ENCODE assay signal across 1 cellular context in the genomic region with DNA sequence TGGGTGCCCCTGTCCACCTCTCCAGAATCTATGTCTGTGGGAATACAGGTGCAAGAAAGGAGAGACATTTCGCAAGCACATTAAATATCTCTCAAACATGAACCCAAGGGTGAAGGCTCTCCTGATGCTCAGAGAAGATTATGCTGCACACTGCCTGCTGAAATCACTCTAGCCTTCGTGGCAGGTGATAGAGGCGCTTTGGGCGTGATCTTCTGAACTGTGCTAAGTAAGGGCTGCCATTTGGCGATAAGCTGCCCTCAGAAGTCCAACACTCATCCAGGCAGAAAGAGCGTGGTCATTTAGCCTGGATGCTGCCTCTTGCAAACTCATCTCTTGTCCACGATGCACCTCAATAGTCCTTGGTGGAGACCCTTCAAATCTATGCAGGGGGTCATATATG.
TF ChIP-seq lines count a peak whose summit lies in the region.

No MANE protein-coding gene starts in this region.

TF ChIP-seq in K562, 482 proteins besides CTCF, POLR2A, EP300 and RAD21 (continued from another document and continues in another):
- TF ChIP-seq, protein P1, sequence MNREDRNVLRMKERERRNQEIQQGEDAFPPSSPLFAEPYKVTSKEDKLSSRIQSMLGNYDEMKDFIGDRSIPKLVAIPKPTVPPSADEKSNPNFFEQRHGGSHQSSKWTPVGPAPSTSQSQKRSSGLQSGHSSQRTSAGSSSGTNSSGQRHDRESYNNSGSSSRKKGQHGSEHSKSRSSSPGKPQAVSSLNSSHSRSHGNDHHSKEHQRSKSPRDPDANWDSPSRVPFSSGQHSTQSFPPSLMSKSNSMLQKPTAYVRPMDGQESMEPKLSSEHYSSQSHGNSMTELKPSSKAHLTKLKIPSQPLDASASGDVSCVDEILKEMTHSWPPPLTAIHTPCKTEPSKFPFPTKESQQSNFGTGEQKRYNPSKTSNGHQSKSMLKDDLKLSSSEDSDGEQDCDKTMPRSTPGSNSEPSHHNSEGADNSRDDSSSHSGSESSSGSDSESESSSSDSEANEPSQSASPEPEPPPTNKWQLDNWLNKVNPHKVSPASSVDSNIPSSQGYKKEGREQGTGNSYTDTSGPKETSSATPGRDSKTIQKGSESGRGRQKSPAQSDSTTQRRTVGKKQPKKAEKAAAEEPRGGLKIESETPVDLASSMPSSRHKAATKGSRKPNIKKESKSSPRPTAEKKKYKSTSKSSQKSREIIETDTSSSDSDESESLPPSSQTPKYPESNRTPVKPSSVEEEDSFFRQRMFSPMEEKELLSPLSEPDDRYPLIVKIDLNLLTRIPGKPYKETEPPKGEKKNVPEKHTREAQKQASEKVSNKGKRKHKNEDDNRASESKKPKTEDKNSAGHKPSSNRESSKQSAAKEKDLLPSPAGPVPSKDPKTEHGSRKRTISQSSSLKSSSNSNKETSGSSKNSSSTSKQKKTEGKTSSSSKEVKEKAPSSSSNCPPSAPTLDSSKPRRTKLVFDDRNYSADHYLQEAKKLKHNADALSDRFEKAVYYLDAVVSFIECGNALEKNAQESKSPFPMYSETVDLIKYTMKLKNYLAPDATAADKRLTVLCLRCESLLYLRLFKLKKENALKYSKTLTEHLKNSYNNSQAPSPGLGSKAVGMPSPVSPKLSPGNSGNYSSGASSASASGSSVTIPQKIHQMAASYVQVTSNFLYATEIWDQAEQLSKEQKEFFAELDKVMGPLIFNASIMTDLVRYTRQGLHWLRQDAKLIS (CRISPR knock-in tag; IDR thresholded peaks at IDR 0.05): no peak
- no peak for TF ChIP-seq ZNF695 (CRISPR knock-in tag; IDR thresholded peaks at IDR 0.05)
- no peak for TF ChIP-seq ZNF408 (CRISPR knock-in tag; IDR thresholded peaks at IDR 0.05; ENCODE audit: low read depth)
- peak; percentile 93 for TF ChIP-seq SMARCA4 (IDR thresholded peaks at IDR 0.05)
- TF ChIP-seq ZNF707 (CRISPR knock-in tag; conservative IDR thresholded peaks at IDR 0.05): no peak
- TF ChIP-seq, protein P2, sequence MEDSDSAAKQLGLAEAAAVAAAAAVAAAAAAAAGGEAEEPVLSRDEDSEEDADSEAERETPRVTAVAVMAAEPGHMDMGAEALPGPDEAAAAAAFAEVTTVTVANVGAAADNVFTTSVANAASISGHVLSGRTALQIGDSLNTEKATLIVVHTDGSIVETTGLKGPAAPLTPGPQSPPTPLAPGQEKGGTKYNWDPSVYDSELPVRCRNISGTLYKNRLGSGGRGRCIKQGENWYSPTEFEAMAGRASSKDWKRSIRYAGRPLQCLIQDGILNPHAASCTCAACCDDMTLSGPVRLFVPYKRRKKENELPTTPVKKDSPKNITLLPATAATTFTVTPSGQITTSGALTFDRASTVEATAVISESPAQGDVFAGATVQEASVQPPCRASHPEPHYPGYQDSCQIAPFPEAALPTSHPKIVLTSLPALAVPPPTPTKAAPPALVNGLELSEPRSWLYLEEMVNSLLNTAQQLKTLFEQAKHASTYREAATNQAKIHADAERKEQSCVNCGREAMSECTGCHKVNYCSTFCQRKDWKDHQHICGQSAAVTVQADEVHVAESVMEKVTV (CRISPR knock-in tag; IDR thresholded peaks at IDR 0.05): no peak
- no peak for TF ChIP-seq GTF2A2 (tag; IDR thresholded peaks at IDR 0.05)
- TF ChIP-seq, protein P3, sequence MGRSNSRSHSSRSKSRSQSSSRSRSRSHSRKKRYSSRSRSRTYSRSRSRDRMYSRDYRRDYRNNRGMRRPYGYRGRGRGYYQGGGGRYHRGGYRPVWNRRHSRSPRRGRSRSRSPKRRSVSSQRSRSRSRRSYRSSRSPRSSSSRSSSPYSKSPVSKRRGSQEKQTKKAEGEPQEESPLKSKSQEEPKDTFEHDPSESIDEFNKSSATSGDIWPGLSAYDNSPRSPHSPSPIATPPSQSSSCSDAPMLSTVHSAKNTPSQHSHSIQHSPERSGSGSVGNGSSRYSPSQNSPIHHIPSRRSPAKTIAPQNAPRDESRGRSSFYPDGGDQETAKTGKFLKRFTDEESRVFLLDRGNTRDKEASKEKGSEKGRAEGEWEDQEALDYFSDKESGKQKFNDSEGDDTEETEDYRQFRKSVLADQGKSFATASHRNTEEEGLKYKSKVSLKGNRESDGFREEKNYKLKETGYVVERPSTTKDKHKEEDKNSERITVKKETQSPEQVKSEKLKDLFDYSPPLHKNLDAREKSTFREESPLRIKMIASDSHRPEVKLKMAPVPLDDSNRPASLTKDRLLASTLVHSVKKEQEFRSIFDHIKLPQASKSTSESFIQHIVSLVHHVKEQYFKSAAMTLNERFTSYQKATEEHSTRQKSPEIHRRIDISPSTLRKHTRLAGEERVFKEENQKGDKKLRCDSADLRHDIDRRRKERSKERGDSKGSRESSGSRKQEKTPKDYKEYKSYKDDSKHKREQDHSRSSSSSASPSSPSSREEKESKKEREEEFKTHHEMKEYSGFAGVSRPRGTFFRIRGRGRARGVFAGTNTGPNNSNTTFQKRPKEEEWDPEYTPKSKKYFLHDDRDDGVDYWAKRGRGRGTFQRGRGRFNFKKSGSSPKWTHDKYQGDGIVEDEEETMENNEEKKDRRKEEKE (IDR thresholded peaks at IDR 0.05; ENCODE audit: borderline replicate concordance in 1 of 2, control insufficient read depth in 1 of 2, low read depth in 2 of 2, low read length in 1 of 2): no peak
- no peak for TF ChIP-seq FOXJ3 (CRISPR knock-in tag; IDR thresholded peaks at IDR 0.05)
- TF ChIP-seq PML (IDR thresholded peaks at IDR 0.05; ENCODE audit: low read length): peak; percentile 81
- TF ChIP-seq ZNF347 (CRISPR knock-in tag; IDR thresholded peaks at IDR 0.05; ENCODE audit: low read depth): no peak
- TF ChIP-seq NR3C1 (CRISPR knock-in tag; IDR thresholded peaks at IDR 0.05): no peak
- peak; percentile 90 for TF ChIP-seq MTA2 (IDR thresholded peaks at IDR 0.05; ENCODE audit: low read depth)
- TF ChIP-seq, protein P4, sequence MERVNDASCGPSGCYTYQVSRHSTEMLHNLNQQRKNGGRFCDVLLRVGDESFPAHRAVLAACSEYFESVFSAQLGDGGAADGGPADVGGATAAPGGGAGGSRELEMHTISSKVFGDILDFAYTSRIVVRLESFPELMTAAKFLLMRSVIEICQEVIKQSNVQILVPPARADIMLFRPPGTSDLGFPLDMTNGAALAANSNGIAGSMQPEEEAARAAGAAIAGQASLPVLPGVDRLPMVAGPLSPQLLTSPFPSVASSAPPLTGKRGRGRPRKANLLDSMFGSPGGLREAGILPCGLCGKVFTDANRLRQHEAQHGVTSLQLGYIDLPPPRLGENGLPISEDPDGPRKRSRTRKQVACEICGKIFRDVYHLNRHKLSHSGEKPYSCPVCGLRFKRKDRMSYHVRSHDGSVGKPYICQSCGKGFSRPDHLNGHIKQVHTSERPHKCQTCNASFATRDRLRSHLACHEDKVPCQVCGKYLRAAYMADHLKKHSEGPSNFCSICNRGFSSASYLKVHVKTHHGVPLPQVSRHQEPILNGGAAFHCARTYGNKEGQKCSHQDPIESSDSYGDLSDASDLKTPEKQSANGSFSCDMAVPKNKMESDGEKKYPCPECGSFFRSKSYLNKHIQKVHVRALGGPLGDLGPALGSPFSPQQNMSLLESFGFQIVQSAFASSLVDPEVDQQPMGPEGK (CRISPR knock-in tag; IDR thresholded peaks at IDR 0.05; ENCODE audit: borderline replicate concordance): no peak
- no peak for TF ChIP-seq HSF4 (CRISPR knock-in tag; IDR thresholded peaks at IDR 0.05; ENCODE audit: borderline replicate concordance)
- peak; percentile 98 to 99 for TF ChIP-seq TRIM24 (IDR thresholded peaks at IDR 0.05)
- TF ChIP-seq, protein P5, sequence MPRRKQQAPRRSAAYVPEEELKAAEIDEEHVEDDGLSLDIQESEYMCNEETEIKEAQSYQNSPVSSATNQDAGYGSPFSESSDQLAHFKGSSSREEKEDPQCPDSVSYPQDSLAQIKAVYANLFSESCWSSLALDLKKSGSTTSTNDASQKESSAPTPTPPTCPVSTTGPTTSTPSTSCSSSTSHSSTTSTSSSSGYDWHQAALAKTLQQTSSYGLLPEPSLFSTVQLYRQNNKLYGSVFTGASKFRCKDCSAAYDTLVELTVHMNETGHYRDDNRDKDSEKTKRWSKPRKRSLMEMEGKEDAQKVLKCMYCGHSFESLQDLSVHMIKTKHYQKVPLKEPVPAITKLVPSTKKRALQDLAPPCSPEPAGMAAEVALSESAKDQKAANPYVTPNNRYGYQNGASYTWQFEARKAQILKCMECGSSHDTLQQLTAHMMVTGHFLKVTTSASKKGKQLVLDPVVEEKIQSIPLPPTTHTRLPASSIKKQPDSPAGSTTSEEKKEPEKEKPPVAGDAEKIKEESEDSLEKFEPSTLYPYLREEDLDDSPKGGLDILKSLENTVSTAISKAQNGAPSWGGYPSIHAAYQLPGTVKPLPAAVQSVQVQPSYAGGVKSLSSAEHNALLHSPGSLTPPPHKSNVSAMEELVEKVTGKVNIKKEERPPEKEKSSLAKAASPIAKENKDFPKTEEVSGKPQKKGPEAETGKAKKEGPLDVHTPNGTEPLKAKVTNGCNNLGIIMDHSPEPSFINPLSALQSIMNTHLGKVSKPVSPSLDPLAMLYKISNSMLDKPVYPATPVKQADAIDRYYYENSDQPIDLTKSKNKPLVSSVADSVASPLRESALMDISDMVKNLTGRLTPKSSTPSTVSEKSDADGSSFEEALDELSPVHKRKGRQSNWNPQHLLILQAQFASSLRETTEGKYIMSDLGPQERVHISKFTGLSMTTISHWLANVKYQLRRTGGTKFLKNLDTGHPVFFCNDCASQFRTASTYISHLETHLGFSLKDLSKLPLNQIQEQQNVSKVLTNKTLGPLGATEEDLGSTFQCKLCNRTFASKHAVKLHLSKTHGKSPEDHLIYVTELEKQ (CRISPR knock-in tag; IDR thresholded peaks at IDR 0.05): no peak
- no peak for TF ChIP-seq ERF (CRISPR knock-in tag; IDR thresholded peaks at IDR 0.05)
- no peak for TF ChIP-seq SIN3B (IDR thresholded peaks at IDR 0.05; ENCODE audit: low read depth)
- TF ChIP-seq FOXK2 (conservative IDR thresholded peaks at IDR 0.05 in 1 of 2, IDR thresholded peaks at IDR 0.05 in 1 of 2; ENCODE audit: low read depth in 2 of 2): no peak
- TF ChIP-seq, protein P6, sequence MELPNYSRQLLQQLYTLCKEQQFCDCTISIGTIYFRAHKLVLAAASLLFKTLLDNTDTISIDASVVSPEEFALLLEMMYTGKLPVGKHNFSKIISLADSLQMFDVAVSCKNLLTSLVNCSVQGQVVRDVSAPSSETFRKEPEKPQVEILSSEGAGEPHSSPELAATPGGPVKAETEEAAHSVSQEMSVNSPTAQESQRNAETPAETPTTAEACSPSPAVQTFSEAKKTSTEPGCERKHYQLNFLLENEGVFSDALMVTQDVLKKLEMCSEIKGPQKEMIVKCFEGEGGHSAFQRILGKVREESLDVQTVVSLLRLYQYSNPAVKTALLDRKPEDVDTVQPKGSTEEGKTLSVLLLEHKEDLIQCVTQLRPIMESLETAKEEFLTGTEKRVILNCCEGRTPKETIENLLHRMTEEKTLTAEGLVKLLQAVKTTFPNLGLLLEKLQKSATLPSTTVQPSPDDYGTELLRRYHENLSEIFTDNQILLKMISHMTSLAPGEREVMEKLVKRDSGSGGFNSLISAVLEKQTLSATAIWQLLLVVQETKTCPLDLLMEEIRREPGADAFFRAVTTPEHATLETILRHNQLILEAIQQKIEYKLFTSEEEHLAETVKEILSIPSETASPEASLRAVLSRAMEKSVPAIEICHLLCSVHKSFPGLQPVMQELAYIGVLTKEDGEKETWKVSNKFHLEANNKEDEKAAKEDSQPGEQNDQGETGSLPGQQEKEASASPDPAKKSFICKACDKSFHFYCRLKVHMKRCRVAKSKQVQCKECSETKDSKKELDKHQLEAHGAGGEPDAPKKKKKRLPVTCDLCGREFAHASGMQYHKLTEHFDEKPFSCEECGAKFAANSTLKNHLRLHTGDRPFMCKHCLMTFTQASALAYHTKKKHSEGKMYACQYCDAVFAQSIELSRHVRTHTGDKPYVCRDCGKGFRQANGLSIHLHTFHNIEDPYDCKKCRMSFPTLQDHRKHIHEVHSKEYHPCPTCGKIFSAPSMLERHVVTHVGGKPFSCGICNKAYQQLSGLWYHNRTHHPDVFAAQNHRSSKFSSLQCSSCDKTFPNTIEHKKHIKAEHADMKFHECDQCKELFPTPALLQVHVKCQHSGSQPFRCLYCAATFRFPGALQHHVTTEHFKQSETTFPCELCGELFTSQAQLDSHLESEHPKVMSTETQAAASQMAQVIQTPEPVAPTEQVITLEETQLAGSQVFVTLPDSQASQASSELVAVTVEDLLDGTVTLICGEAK (IDR thresholded peaks at IDR 0.05): no peak
- TF ChIP-seq, protein P6 (CRISPR knock-in tag; IDR thresholded peaks at IDR 0.05): no peak
- no peak for TF ChIP-seq RB1 (IDR thresholded peaks at IDR 0.05; ENCODE audit: low read depth)
- peak; percentile 79 for TF ChIP-seq STAT5A (IDR thresholded peaks at IDR 0.05; ENCODE audit: borderline replicate concordance, low read length)
- TF ChIP-seq PHF8 (IDR thresholded peaks at IDR 0.05; ENCODE audit: borderline replicate concordance, low read length): no peak
- TF ChIP-seq HIVEP1 (CRISPR knock-in tag; IDR thresholded peaks at IDR 0.05): no peak
- no peak for TF ChIP-seq FOXP1 (CRISPR knock-in tag; IDR thresholded peaks at IDR 0.05)
